In genomic region chr12:4910502-4911315, GRCh38 we compare ENCODE assay signal across 8 cellular contexts.
DNase-seq lines count a peak whose midpoint lies in the region; ATAC-seq and TF ChIP-seq lines count a peak whose summit lies in the region.

No MANE protein-coding gene starts in this region.

- peaks cover 39% of the 10 kb centered on the region for H3K27me3 ChIP-seq in muscle layer of duodenum (ENCODE audit: low read depth, low read length)

- no peak overlapping the region for H3K27ac ChIP-seq in muscle layer of duodenum (ENCODE audit: low read length)

- peaks cover 0 to 31% of the 10 kb centered on the region in 2 donors for H3K4me1 ChIP-seq in muscle layer of duodenum (ENCODE audit: control insufficient read depth in 1 of 2, insufficient read depth in 2 of 2, low read length in 2 of 2)

- peak overlapping the region; percentile 41 for H3K4me3 ChIP-seq in AG10803 (ENCODE audit: low read length)
- peak overlapping the region; percentile 60 to 66 for H3K4me3 ChIP-seq in muscle layer of duodenum (ENCODE audit: low read depth in 1 of 2, low read length in 2 of 2)

- peak; percentile 5 for DNase-seq in AG10803 (ENCODE audit: low read depth)
- peak; percentile 59 for DNase-seq in cerebellar cortex (ENCODE audit: low spot score)
- DNase-seq in UCSD-AML1 (lab: John Stamatoyannopoulos, UW; ENCODE audit: unreplicated experiment) = no peak
- no peak for DNase-seq in AML-193 (lab: John Stamatoyannopoulos, UW)
- DNase-seq in activated CD4-positive, CD25-positive, alpha-beta regulatory T cell treated with anti-CD3 and anti-CD28 coated beads, Interleukin-2, amount 50 U/mL, for 72 hours = no peak

- H3K9me3 ChIP-seq in muscle layer of duodenum (ENCODE audit: control insufficient read depth in 1 of 2, low read length in 2 of 2) = no peaks in the 10 kb centered on the region

- H3K36me3 ChIP-seq in muscle layer of duodenum (ENCODE audit: control insufficient read depth in 1 of 2, insufficient read depth in 2 of 2, low read length in 2 of 2) = no peaks in the 10 kb centered on the region

- TF ChIP-seq CTCF in AG10803 (conservative IDR thresholded peaks at IDR 0.05; ENCODE audit: low read length) = no peak

- peak; percentile 47 for ATAC-seq in GM19351 (IDR thresholded peaks at IDR 0.05; ENCODE audit: unreplicated experiment)
- no peak for ATAC-seq in HG03025 (IDR thresholded peaks at IDR 0.05; ENCODE audit: low FRiP score, unreplicated experiment)

Comparison
In these comparisons a context has a peak if more than half of its experiments do, and no peak if none do; other contexts are left out.
1. DNase-seq: peak in AG10803 (single experiment) and cerebellar cortex (single experiment); none in UCSD-AML1 (single experiment), AML-193 (0 of 2) and activated CD4-positive, CD25-positive, alpha-beta regulatory T cell treated with anti-CD3 and anti-CD28 coated beads, Interleukin-2, amount 50 U/mL, for 72 hours (single experiment).